Comparison of ENCODE assay signal across 19 cellular contexts in genomic region chr6:104953410-104953953, GRCh38. TPM values are rescaled to one million over a fixed set of nuclear protein-coding genes. Genes with fewer than 3 reads are reported as not detected.
DNase-seq lines count a peak whose midpoint lies in the region; ATAC-seq, FAIRE-seq and TF ChIP-seq lines count a peak whose summit lies in the region.
"Had no signal": no experiment of that assay in that cellular context is flagged by ENCODE, and none has a peak within 500 bp of the region (broad histone marks: within the 10 kb centered on the region; RNA-seq: fewer than 3 reads in every experiment).

No MANE protein-coding gene starts in this region.

- H3K4me1 Mint-ChIP-seq in activated naive CD4-positive, alpha-beta T cell treated with anti-CD3 and anti-CD28 coated beads, Interleukin-2, amount 50 U/mL, for 24 hours: peaks cover 14% of the 10 kb centered on the region
- H3K4me1 Mint-ChIP-seq in WTC11: peaks cover 48% of the 10 kb centered on the region

- no peaks in the 10 kb centered on the region for H3K4me1 ChIP-seq in testis
- H3K4me1 ChIP-seq in pancreas: no peaks in the 10 kb centered on the region
- H3K4me1 ChIP-seq: SJSA1 had no signal

- H3K27me3 Mint-ChIP-seq in activated naive CD4-positive, alpha-beta T cell treated with anti-CD3 and anti-CD28 coated beads, Interleukin-2, amount 50 U/mL, for 24 hours: peaks cover 62% of the 10 kb centered on the region
- no peaks in the 10 kb centered on the region for H3K27me3 Mint-ChIP-seq in WTC11 (ENCODE audit: low read depth)

- peak overlapping the region; percentile 41; the same call in 1 of the 2 replicates for H3K4me3 ChIP-seq in iPS-18c (ENCODE audit: insufficient read depth, low read depth, low read length)
- peak overlapping the region; percentile 13 to 38 for H3K4me3 ChIP-seq in testis
- H3K4me3 ChIP-seq in pancreas: no peak overlapping the region
- H3K4me3 ChIP-seq: SJSA1, spleen had no signal

- WGBS in testis, 2 donors: 5 to 7% methylated on average over 20 of the region's 20 CpGs
- whole genome bisulfite sequencing in pancreas, 2 donors: 10 to 11% methylated on average over 16 to 20 of the region's 20 CpGs

- H3K27me3 ChIP-seq in testis (no peaks in the 10 kb centered on the region), pancreas (peaks cover 6 to 53% (median 26%) of the 10 kb centered on the region in 4 donors)

- H3K4me3 Mint-ChIP-seq in activated naive CD4-positive, alpha-beta T cell treated with anti-CD3 and anti-CD28 coated beads, Interleukin-2, amount 50 U/mL, for 24 hours: no peak overlapping the region
- H3K4me3 Mint-ChIP-seq in WTC11: peak overlapping the region; percentile 80
- H3K4me3 Mint-ChIP-seq: central memory CD8-positive, alpha-beta T cell had no signal

- H3K9me3 ChIP-seq in iPS-18c (ENCODE audit: control insufficient read depth, insufficient read depth, low read length): no peaks in the 10 kb centered on the region
- no peaks in the 10 kb centered on the region for H3K9me3 ChIP-seq in testis
- H3K9me3 ChIP-seq in pancreas: no peaks in the 10 kb centered on the region
- H3K9me3 ChIP-seq: SJSA1 had no signal

- peaks cover 9% of the 10 kb centered on the region for H3K9me3 Mint-ChIP-seq in activated naive CD4-positive, alpha-beta T cell treated with anti-CD3 and anti-CD28 coated beads, Interleukin-2, amount 50 U/mL, for 24 hours
- no peaks in the 10 kb centered on the region for H3K9me3 Mint-ChIP-seq in WTC11

- FAIRE-seq in pancreas (lab: Jason Lieb, UNC): no peak

- no peaks in the 10 kb centered on the region for H3K36me3 ChIP-seq in testis (ENCODE audit: low read depth, missing control alignments)
- no peaks in the 10 kb centered on the region for H3K36me3 ChIP-seq in pancreas
- H3K36me3 ChIP-seq: SJSA1, spleen had no signal

- ATAC-seq in WTC11 (peak; percentile 83), pancreas (no peak)
- ATAC-seq: activated naive CD4-positive, alpha-beta T cell treated with anti-CD3 and anti-CD28 coated beads, Interleukin-2, amount 50 U/mL, for 72 hours had no signal

- DNase-seq in activated naive CD4-positive, alpha-beta T cell treated with anti-CD3 and anti-CD28 coated beads, Interleukin-2, amount 50 U/mL, for 16 hours: no peak
- DNase-seq in WTC11 (ENCODE audit: low spot score) (peak; percentile 85), testis (no peak), pancreas (no peak), NCI-H345 treated with DMSO at 0.1 percent for 48 hours (lab: John Stamatoyannopoulos, UW; ENCODE audit: unreplicated experiment) (no peak)
- no peak for DNase-seq in effector CD8-positive, alpha-beta T cell (lab: John Stamatoyannopoulos, UW)
- DNase-seq: hypothalamus, mammary epithelial cell, MM.1S, spleen had no signal

- intact Hi-C loops in testis (cut with DNase I; ENCODE audit: low total_unique reads): no loop called here
- intact Hi-C loops in pancreas (cut with DNase I): no loop called here

- peaks cover 6% of the 10 kb centered on the region for H3K36me3 Mint-ChIP-seq in activated naive CD4-positive, alpha-beta T cell treated with anti-CD3 and anti-CD28 coated beads, Interleukin-2, amount 50 U/mL, for 24 hours
- H3K36me3 Mint-ChIP-seq in WTC11: no peaks in the 10 kb centered on the region

- peak overlapping the region; percentile 55 for H3K27ac Mint-ChIP-seq in activated naive CD4-positive, alpha-beta T cell treated with anti-CD3 and anti-CD28 coated beads, Interleukin-2, amount 50 U/mL, for 24 hours
- peak overlapping the region; percentile 99 for H3K27ac Mint-ChIP-seq in WTC11
- H3K27ac Mint-ChIP-seq: activated naive CD4-positive, alpha-beta T cell treated with anti-CD3 and anti-CD28 coated beads, Interleukin-2, amount 50 U/mL, for 72 hours had no signal

- CTCF ChIA-PET in WTC11 (lab: Charles Lee): no interaction called here

- POLR2A ChIA-PET in WTC11 (lab: Charles Lee): interaction anchor here (0.7 to 1.4 kb wide), 3 partner anchors 11 to 13 kb away, joined by 3 to 9 read pairs (median 3); no protein-coding TSS in a partner anchor

- no peak for TF ChIP-seq CTCF in WTC11 (IDR thresholded peaks at IDR 0.05)
- no peak for TF ChIP-seq CTCF in testis (IDR thresholded peaks at IDR 0.05)
- no peak for TF ChIP-seq CTCF in pancreas (IDR thresholded peaks at IDR 0.05)

- no peak for TF ChIP-seq POLR2A in testis (IDR thresholded peaks at IDR 0.05)

- no peak overlapping the region for H3K27ac ChIP-seq in testis
- no peak overlapping the region for H3K27ac ChIP-seq in pancreas
- H3K27ac ChIP-seq: SJSA1, spleen, VCaP had no signal

TF ChIP-seq in WTC11, 78 proteins besides CTCF, POLR2A, EP300 and RAD21:
- TF ChIP-seq ZNF232 (CRISPR knock-in tag; IDR thresholded peaks at IDR 0.05): 0 out of 2 replicates have a peak, but pooled peaks have one; percentile 43
- TF ChIP-seq SP1 (CRISPR knock-in tag; conservative IDR thresholded peaks at IDR 0.05): peak; percentile 30; the same call in 1 of the 2 replicates
- no peak for TF ChIP-seq ELF4 (CRISPR knock-in tag; IDR thresholded peaks at IDR 0.05; ENCODE audit: low read depth)
- no peak for TF ChIP-seq SOX15 (CRISPR knock-in tag; IDR thresholded peaks at IDR 0.05)
- TF ChIP-seq ETV6 (CRISPR knock-in tag; IDR thresholded peaks at IDR 0.05): peak; percentile 43; the same call in 1 of the 2 replicates
- no peak for TF ChIP-seq TP53 (CRISPR knock-in tag; IDR thresholded peaks at IDR 0.05)
- TF ChIP-seq HMGXB4 (CRISPR knock-in tag; IDR thresholded peaks at IDR 0.05): 0 out of 2 replicates have a peak, but pooled peaks have one; percentile 1
TF ChIP-seq in WTC11: peak in this region for 4.

RNA-seq across cellular contexts. Expression of gene LIN28B, which starts 3.4 kb away (rescaled TPM):
- total RNA-seq in WTC11 (2021): 73.4 to 82.0 TPM (median 81.9 TPM) in 3 replicates
- 1 to 10 TPM; 6.7 to 7.3 TPM for total RNA-seq in testis
- polyA plus RNA-seq in testis (ENCODE audit: insufficient read depth, low read depth, low replicate concordance): 5.7 TPM
- under 1 TPM in 1 of 6 donors, not detected in 5; 0.22 TPM for total RNA-seq in pancreas
- polyA plus RNA-seq in pancreas: not detected
- total RNA-seq: activated naive CD4-positive, alpha-beta T cell treated with anti-CD3 and anti-CD28 coated beads, Interleukin-2, amount 50 U/mL, for 72 hours; mammary epithelial cell; omental fat pad; SJSA1; spleen; subcutaneous adipose tissue had no signal
- polyA plus RNA-seq: esophagus, mammary epithelial cell, spleen had no signal

Comparison
In these comparisons a context has a peak if more than half of its experiments do, and no peak if none do; other contexts are left out.
1. H3K4me3 ChIP-seq: peak in iPS-18c (single experiment) and testis (2 of 2); none in pancreas (0 of 4).
2. RNA of gene LIN28B, which starts 3.4 kb away (total RNA-seq): 73.4 to 82.0 TPM in WTC11 and 6.7 to 7.3 TPM in testis; 0.22 TPM in pancreas; every median in the first group is over 4 times any median in the second.